Comparison of ENCODE assay signal across 15 cellular contexts in the genomic region with DNA sequence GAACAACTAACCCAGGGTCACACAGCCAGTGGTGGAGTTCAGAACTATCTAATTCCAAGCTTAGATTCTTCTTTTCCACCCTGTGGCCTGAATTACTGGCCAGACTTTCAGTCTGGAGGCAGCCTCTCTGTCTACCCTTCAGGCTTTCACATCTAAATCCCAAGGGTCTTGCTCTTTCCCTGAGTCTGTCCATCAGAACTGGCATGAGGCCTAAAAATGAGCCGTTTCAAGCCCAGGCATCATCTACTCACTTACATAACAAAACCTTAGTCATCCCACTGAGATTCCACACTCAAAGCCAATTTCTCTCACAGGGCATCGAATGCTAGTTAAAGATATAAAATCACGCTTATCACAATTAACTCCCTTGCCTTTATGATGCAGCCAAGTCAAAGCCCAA. TPM values are rescaled to one million over a fixed set of nuclear protein-coding genes. Genes with fewer than 3 reads are reported as not detected.
DNase-seq lines count a peak whose midpoint lies in the region; ATAC-seq and TF ChIP-seq lines count a peak whose summit lies in the region.
"Had no signal": no experiment of that assay in that cellular context is flagged by ENCODE, and none has a peak within 500 bp of the region (broad histone marks: within the 10 kb centered on the region; RNA-seq: fewer than 3 reads in every experiment).

No MANE protein-coding gene starts in this region.

- in situ Hi-C loops in mammary epithelial cell (cut with MboI; ENCODE audit: low sequenced_read_pairs in 2 of 2): no loop called here
- in situ Hi-C loops in G401 (cut with HindIII; ENCODE audit: low sequenced_read_pairs): no loop called here

- no peaks in the 10 kb centered on the region for H3K9me3 Mint-ChIP-seq in naive thymus-derived CD8-positive, alpha-beta T cell
- 0 out of 2 replicates have a peak, but pooled peaks cover 2% of the 10 kb centered on the region for H3K9me3 Mint-ChIP-seq in WTC11
- H3K9me3 Mint-ChIP-seq: activated B cell treated with CpG ODN at 0.5 μM for 24 hours, mesothelial cell of epicardium had no signal

- H3K9ac ChIP-seq in mammary epithelial cell (ENCODE audit: insufficient read depth, low read length): no peak overlapping the region
- H3K9ac ChIP-seq: KMS-11 had no signal

- peak overlapping the region in 3 of 10 donors; percentile 17 to 35 (median 28) for H3K27ac Mint-ChIP-seq in naive thymus-derived CD8-positive, alpha-beta T cell
- no peak overlapping the region for H3K27ac Mint-ChIP-seq in WTC11
- H3K27ac Mint-ChIP-seq: activated B cell treated with CpG ODN at 0.5 μM for 24 hours, mesothelial cell of epicardium had no signal

- ATAC-seq in naive thymus-derived CD8-positive, alpha-beta T cell: no peak
- ATAC-seq in SK-N-SH treated with all-trans-retinoic acid at 6 μM for 48 hours (no peak), WTC11 (no peak)

- H3K27ac ChIP-seq in ACC112 (ENCODE audit: low read depth, low read length) (peak overlapping the region; percentile 91), mammary epithelial cell (ENCODE audit: insufficient read depth, low read depth, low read length) (no peak overlapping the region)
- H3K27ac ChIP-seq: KMS-11 had no signal

- no peak for TF ChIP-seq CTCF in mammary epithelial cell (conservative IDR thresholded peaks at IDR 0.05 in 1 of 2, IDR thresholded peaks at IDR 0.05 in 1 of 2; ENCODE audit: extremely low read depth in 1 of 2, insufficient read depth in 1 of 2, low read depth in 1 of 2, low read length in 2 of 2)
- no peak for TF ChIP-seq CTCF in WTC11 (IDR thresholded peaks at IDR 0.05)

- intact Hi-C loops in mammary epithelial cell (cut with micrococcal nuclease): no loop called here

- H4K20me1 ChIP-seq in mammary epithelial cell (ENCODE audit: insufficient read depth, low read length): no peaks in the 10 kb centered on the region

- BruUV-seq in mammary epithelial cell (replicated peaks; lab: Mats Ljungman, UMichigan): no TSS peak

- H3K27me3 ChIP-seq in ACC112 (ENCODE audit: insufficient read depth, low read length): no peaks in the 10 kb centered on the region
- peaks cover 23% of the 10 kb centered on the region for H3K27me3 ChIP-seq in mammary epithelial cell (ENCODE audit: insufficient read depth, low read length)

- H3K4me2 ChIP-seq in mammary epithelial cell (ENCODE audit: insufficient read depth, low read depth, low read length): no peak overlapping the region
- H3K4me2 ChIP-seq: KMS-11 had no signal

- peaks cover 15 to 32% (median 31%) of the 10 kb centered on the region in 5 donors for H3K27me3 Mint-ChIP-seq in naive thymus-derived CD8-positive, alpha-beta T cell
- peaks cover 61% of the 10 kb centered on the region for H3K27me3 Mint-ChIP-seq in WTC11 (ENCODE audit: low read depth)

- peak overlapping the region; percentile 87 for H3K4me3 ChIP-seq in ACC112 (ENCODE audit: low read depth, low read length)
- no peak overlapping the region for H3K4me3 ChIP-seq in mammary epithelial cell (replicated peaks in 1 of 3; ENCODE audit: insufficient read depth in 1 of 3, low read depth in 2 of 3, low read length in 3 of 3)

- peaks cover 25% of the 10 kb centered on the region for H3K4me1 ChIP-seq in ACC112 (ENCODE audit: control insufficient read depth, insufficient read depth, low read length, unreplicated experiment)
- peaks cover 6% of the 10 kb centered on the region for H3K4me1 ChIP-seq in mammary epithelial cell (ENCODE audit: insufficient read depth, low read length)

- H3K36me3 ChIP-seq in ACC112 (ENCODE audit: insufficient read depth, low read length) (no peaks in the 10 kb centered on the region), mammary epithelial cell (ENCODE audit: insufficient read depth, low read length) (no peaks in the 10 kb centered on the region)

- peak overlapping the region in 7 of 10 donors; percentile 22 to 97 (median 89) for H3K4me3 Mint-ChIP-seq in naive thymus-derived CD8-positive, alpha-beta T cell
- H3K4me3 Mint-ChIP-seq in WTC11: no peak overlapping the region

- DNase-seq in HS-5 (ENCODE audit: low read depth) (peak; percentile 19), mammary epithelial cell (peak; percentile 47), G401 (ENCODE audit: low spot score) (no peak), GF-D8 (lab: John Stamatoyannopoulos, UW) (no peak), WTC11 (ENCODE audit: low spot score) (no peak)
- no peak for DNase-seq in naive thymus-derived CD8-positive, alpha-beta T cell
- DNase-seq: activated B cell treated with CpG ODN at 0.5 μM for 24 hours, AML-193, NCI-H524, SIG-M5 had no signal

- no peak overlapping the region for H2AFZ ChIP-seq in ACC112 (ENCODE audit: low read length, unreplicated experiment)
- H2AFZ ChIP-seq in mammary epithelial cell (ENCODE audit: low read depth, low read length): no peak overlapping the region

- POLR2A ChIA-PET in naive thymus-derived CD8-positive, alpha-beta T cell (lab: Charles Lee): no interaction called here
- POLR2A ChIA-PET in WTC11 (lab: Charles Lee): no interaction called here

- 49% methylated on average over 3 of the region's 3 CpGs for WGBS in mammary epithelial cell (ENCODE audit: low coverage, missing lambda C conversion rate)

- no peaks in the 10 kb centered on the region for H3K79me2 ChIP-seq in ACC112 (ENCODE audit: control insufficient read depth, insufficient read depth, low read length, unreplicated experiment)
- H3K79me2 ChIP-seq in mammary epithelial cell (ENCODE audit: insufficient read depth, low read length): no peaks in the 10 kb centered on the region

- dilution Hi-C loops in mammary epithelial cell (cut with HindIII; ENCODE audit: low sequenced_read_pairs): no loop called here

- H3K4me1 Mint-ChIP-seq in naive thymus-derived CD8-positive, alpha-beta T cell: peaks cover 28 to 55% (median 45%) of the 10 kb centered on the region in 4 donors
- H3K4me1 Mint-ChIP-seq in WTC11: peaks cover 27% of the 10 kb centered on the region

- H3K9me3 ChIP-seq in mammary epithelial cell (replicated peaks; ENCODE audit: insufficient read depth, low read length): no peaks in the 10 kb centered on the region

- no peaks in the 10 kb centered on the region for H3K36me3 Mint-ChIP-seq in naive thymus-derived CD8-positive, alpha-beta T cell
- no peaks in the 10 kb centered on the region for H3K36me3 Mint-ChIP-seq in WTC11
- H3K36me3 Mint-ChIP-seq: mesothelial cell of epicardium had no signal

- CTCF ChIA-PET in mammary epithelial cell (lab: Charles Lee; ENCODE audit: low non-redundant PET): no interaction called here
- CTCF ChIA-PET in WTC11 (lab: Charles Lee): no interaction called here

TF ChIP-seq in SK-N-SH treated with all-trans-retinoic acid at 6 μM for 48 hours, 23 proteins besides CTCF, POLR2A, EP300 and RAD21 (continues in another document):
- TF ChIP-seq ZC3H10 (CRISPR knock-in tag; IDR thresholded peaks at IDR 0.05) (no peak), RARB (CRISPR knock-in tag; IDR thresholded peaks at IDR 0.05) (no peak), SNAI2 (CRISPR knock-in tag; IDR thresholded peaks at IDR 0.05) (no peak), ARNTL (CRISPR knock-in tag; IDR thresholded peaks at IDR 0.05; ENCODE audit: borderline replicate concordance, low read depth) (no peak), GLIS3 (CRISPR knock-in tag; IDR thresholded peaks at IDR 0.05) (no peak)
- TF ChIP-seq, protein P1, sequence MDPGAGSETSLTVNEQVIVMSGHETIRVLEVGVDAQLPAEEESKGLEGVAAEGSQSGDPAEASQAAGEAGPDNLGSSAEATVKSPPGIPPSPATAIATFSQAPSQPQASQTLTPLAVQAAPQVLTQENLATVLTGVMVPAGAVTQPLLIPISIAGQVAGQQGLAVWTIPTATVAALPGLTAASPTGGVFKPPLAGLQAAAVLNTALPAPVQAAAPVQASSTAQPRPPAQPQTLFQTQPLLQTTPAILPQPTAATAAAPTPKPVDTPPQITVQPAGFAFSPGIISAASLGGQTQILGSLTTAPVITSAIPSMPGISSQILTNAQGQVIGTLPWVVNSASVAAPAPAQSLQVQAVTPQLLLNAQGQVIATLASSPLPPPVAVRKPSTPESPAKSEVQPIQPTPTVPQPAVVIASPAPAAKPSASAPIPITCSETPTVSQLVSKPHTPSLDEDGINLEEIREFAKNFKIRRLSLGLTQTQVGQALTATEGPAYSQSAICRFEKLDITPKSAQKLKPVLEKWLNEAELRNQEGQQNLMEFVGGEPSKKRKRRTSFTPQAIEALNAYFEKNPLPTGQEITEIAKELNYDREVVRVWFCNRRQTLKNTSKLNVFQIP (CRISPR knock-in tag; IDR thresholded peaks at IDR 0.05; ENCODE audit: borderline replicate concordance, low read depth): no peak

TF ChIP-seq in WTC11, 78 proteins besides CTCF, POLR2A, EP300 and RAD21 (continues in another document):
- no peak for TF ChIP-seq RELA (CRISPR knock-in tag; IDR thresholded peaks at IDR 0.05; ENCODE audit: borderline replicate concordance)
- no peak for TF ChIP-seq TCF7 (CRISPR knock-in tag; IDR thresholded peaks at IDR 0.05; ENCODE audit: low read depth)
- TF ChIP-seq, protein P2, sequence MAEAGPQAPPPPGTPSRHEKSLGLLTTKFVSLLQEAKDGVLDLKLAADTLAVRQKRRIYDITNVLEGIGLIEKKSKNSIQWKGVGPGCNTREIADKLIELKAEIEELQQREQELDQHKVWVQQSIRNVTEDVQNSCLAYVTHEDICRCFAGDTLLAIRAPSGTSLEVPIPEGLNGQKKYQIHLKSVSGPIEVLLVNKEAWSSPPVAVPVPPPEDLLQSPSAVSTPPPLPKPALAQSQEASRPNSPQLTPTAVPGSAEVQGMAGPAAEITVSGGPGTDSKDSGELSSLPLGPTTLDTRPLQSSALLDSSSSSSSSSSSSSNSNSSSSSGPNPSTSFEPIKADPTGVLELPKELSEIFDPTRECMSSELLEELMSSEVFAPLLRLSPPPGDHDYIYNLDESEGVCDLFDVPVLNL (CRISPR knock-in tag; IDR thresholded peaks at IDR 0.05; ENCODE audit: borderline replicate concordance, low read depth): no peak
- no peak for TF ChIP-seq ZNF317 (CRISPR knock-in tag; IDR thresholded peaks at IDR 0.05; ENCODE audit: borderline replicate concordance, low read depth)

RNA-seq across cellular contexts. Expression of a gene that starts 1.3 kb away (rescaled TPM):
- not detected for total RNA-seq in mammary epithelial cell
- polyA plus RNA-seq in mammary epithelial cell: not detected
- not detected for polyA minus RNA-seq in mammary epithelial cell
- under 1 TPM; 0.38 to 0.57 TPM for total RNA-seq in naive thymus-derived CD8-positive, alpha-beta T cell
- polyA plus RNA-seq in naive thymus-derived CD8-positive, alpha-beta T cell: 10 to 100 TPM in 1 of 3 donors, under 1 TPM in 2; 0.70 to 11.6 (median 0.74) TPM
- not detected in 2 replicates for total RNA-seq in G401 (2014; rRNA removed; shearing (Covaris generic))
- 0.09 to 0.24 TPM (median 0.11 TPM) in 3 replicates for total RNA-seq in WTC11 (2021)
- total RNA-seq: activated B cell treated with CpG ODN at 0.5 μM for 24 hours, dermis microvascular lymphatic vessel endothelial cell had no signal

RNA-seq across cellular contexts. Expression of a gene that starts 47.9 kb away (rescaled TPM):
- 1 to 10 TPM in 1 of 2 donors, under 1 TPM in 1; 0.49 to 2.8 TPM for total RNA-seq in mammary epithelial cell
- 4.2 TPM for polyA plus RNA-seq in mammary epithelial cell
- 2.6 TPM for polyA minus RNA-seq in mammary epithelial cell
- total RNA-seq in naive thymus-derived CD8-positive, alpha-beta T cell: 1 to 10 TPM; 2.9 to 3.2 TPM
- polyA plus RNA-seq in naive thymus-derived CD8-positive, alpha-beta T cell: 100 to 1,000 TPM in 1 of 3 donors, 10 to 100 TPM in 2; 58.7 to 114 (median 91.2) TPM
- total RNA-seq in G401 (2014; rRNA removed; shearing (Covaris generic)): 0.10 and 0.43 TPM in 2 replicates
- total RNA-seq in WTC11 (2021): 0.92 to 1.2 TPM (median 0.99 TPM) in 3 replicates
- total RNA-seq: dermis microvascular lymphatic vessel endothelial cell had no signal

Comparison
In these comparisons a context has a peak if more than half of its experiments do, and no peak if none do; other contexts are left out.
1. DNase-seq: peak in HS-5 (single experiment) and mammary epithelial cell (single experiment); none in naive thymus-derived CD8-positive, alpha-beta T cell (0 of 10), G401 (single experiment), GF-D8 (single experiment) and WTC11 (single experiment).